32 cellular contexts compared by ENCODE assay signal in genomic region chr17:38994026-38994425, GRCh38. TPM values are rescaled to one million over a fixed set of nuclear protein-coding genes. Genes with fewer than 3 reads are reported as not detected.
"Had no signal": no experiment of that assay in that cellular context is flagged by ENCODE, and none has a peak within 500 bp of the region (broad histone marks: within the 10 kb centered on the region; RNA-seq: fewer than 3 reads in every experiment).

No MANE protein-coding gene starts in this region.

- ATAC-seq: activated CD4-positive, alpha-beta T cell treated with anti-CD3 and anti-CD28 coated beads for 36 hours; activated CD8-positive, alpha-beta T cell treated with anti-CD3 and anti-CD28 coated beads, Interleukin-2, amount 10 ng/mL, durations not matched to agents 7 days and 5 days; body of pancreas; effector memory CD8-positive, alpha-beta T cell; gastroesophageal sphincter; left cardiac atrium; right lobe of liver had no signal

- DNase-seq: activated CD4-positive, alpha-beta T cell treated with anti-CD3 and anti-CD28 coated beads for 36 hours; activated CD4-positive, CD25-positive, alpha-beta regulatory T cell; activated CD8-positive, alpha-beta T cell treated with anti-CD3 and anti-CD28 coated beads, Interleukin-2, amount 10 ng/mL, durations not matched to agents 7 days and 5 days; activated effector memory CD4-positive, alpha-beta T cell treated with Interleukin-2 at 50 U/mL for 16 hours; activated naive CD4-positive, alpha-beta T cell treated with Interleukin-2 at 50 U/mL for 16 hours; activated naive CD8-positive, alpha-beta T cell treated with anti-CD3 and anti-CD28 coated beads for 36 hours; adrenal gland; aorta; body of pancreas; cerebellar nuclear complex; colonic mucosa; effector memory CD8-positive, alpha-beta T cell; hippocampal formation; left cardiac atrium; naive B cell; nephron progenitor cell; right lobe of liver; stimulated activated CD4-positive, alpha-beta T cell treated with anti-CD3 and anti-CD28 coated beads, Interleukin-2, amount 100 ng/mL, for 48 hours; stimulated activated naive CD4-positive, alpha-beta T cell treated with Interleukin-2 at 50 U/mL for 16 hours; transverse colon had no signal

- H3K4me3 ChIP-seq: adrenal gland, body of pancreas, colonic mucosa, gastroesophageal sphincter, right lobe of liver, transverse colon had no signal

- H3K27ac ChIP-seq: adrenal gland, body of pancreas, colonic mucosa, gastroesophageal sphincter, neutrophil, right lobe of liver, transverse colon had no signal

- H3K36me3 ChIP-seq: adrenal gland, colonic mucosa, gastroesophageal sphincter, neutrophil, right lobe of liver, transverse colon had no signal

- H3K9me3 ChIP-seq: adrenal gland, colonic mucosa, neutrophil had no signal

- H3K27me3 ChIP-seq: adrenal gland, body of pancreas, colonic mucosa, gastroesophageal sphincter, neutrophil, right lobe of liver, transverse colon had no signal

- H3K4me1 ChIP-seq: adrenal gland, body of pancreas, colonic mucosa, gastroesophageal sphincter, right lobe of liver, transverse colon had no signal

RNA-seq across cellular contexts. Expression of gene FBXO47, which starts 26.8 kb away (rescaled TPM):
- total RNA-seq: activated CD8-positive, alpha-beta T cell treated with anti-CD3 and anti-CD28 coated beads, Interleukin-2, amount 10 ng/mL, durations not matched to agents 7 days and 5 days; adrenal gland; aorta; body of pancreas; colonic mucosa; fibroblast of villous mesenchyme; left cardiac atrium; lower leg skin; mesothelial cell of epicardium; osteocyte; posterior vena cava; right lobe of liver; skeletal muscle tissue; temporal lobe; transverse colon; urinary bladder had no signal
- polyA plus RNA-seq: adrenal gland, aorta, esophagus, keratinocyte, urinary bladder had no signal
